In genomic region chr11:46666982-46667590, GRCh38 we compare ENCODE assay signal across 13 cellular contexts. TPM values are rescaled to one million over a fixed set of nuclear protein-coding genes. Genes with fewer than 3 reads are reported as not detected.
DNase-seq lines count a peak whose midpoint lies in the region; ATAC-seq and TF ChIP-seq lines count a peak whose summit lies in the region.
"Had no signal": no experiment of that assay in that cellular context is flagged by ENCODE, and none has a peak within 500 bp of the region (broad histone marks: within the 10 kb centered on the region; RNA-seq: fewer than 3 reads in every experiment).

No MANE protein-coding gene starts in this region.

- H3K27me3 ChIP-seq in BE2C (no peaks in the 10 kb centered on the region), endodermal cell (ENCODE audit: control insufficient read depth, insufficient read depth, low read length, poor library complexity, severe bottlenecking) (no peaks in the 10 kb centered on the region)
- H3K27me3 ChIP-seq: brain microvascular endothelial cell had no signal

- no peaks in the 10 kb centered on the region for H3K9me3 Mint-ChIP-seq in stimulated activated naive CD8-positive, alpha-beta T cell treated with anti-CD3 and anti-CD28 coated beads, Interleukin-15, Interleukin-2, amounts not matched to agents 100 ng/mL and 50 ng/mL, for 24 hours
- H3K9me3 Mint-ChIP-seq in glutamatergic neuron (ENCODE audit: unreplicated experiment) (peaks cover 6% of the 10 kb centered on the region), endodermal cell (no peaks in the 10 kb centered on the region)
- H3K9me3 Mint-ChIP-seq: HFFc6 had no signal

- H3K9me3 ChIP-seq in BE2C (no peaks in the 10 kb centered on the region), endodermal cell (ENCODE audit: control insufficient read depth, low read length) (no peaks in the 10 kb centered on the region)

- 90 to 96% methylated on average over 2 of the region's 2 CpGs for WGBS in endodermal cell (ENCODE audit: insufficient coverage in 1 of 2, insufficient read length in 1 of 2), 2 experiments

- H3K27me3 Mint-ChIP-seq in stimulated activated naive CD8-positive, alpha-beta T cell treated with anti-CD3 and anti-CD28 coated beads, Interleukin-15, Interleukin-2, amounts not matched to agents 100 ng/mL and 50 ng/mL, for 24 hours: no peaks in the 10 kb centered on the region
- peaks cover 4% of the 10 kb centered on the region for H3K27me3 Mint-ChIP-seq in glutamatergic neuron (ENCODE audit: unreplicated experiment)
- no peaks in the 10 kb centered on the region for H3K27me3 Mint-ChIP-seq in endodermal cell (ENCODE audit: insufficient read depth)

- peaks cover 25% of the 10 kb centered on the region for H3K4me1 Mint-ChIP-seq in stimulated activated naive CD8-positive, alpha-beta T cell treated with anti-CD3 and anti-CD28 coated beads, Interleukin-15, Interleukin-2, amounts not matched to agents 100 ng/mL and 50 ng/mL, for 24 hours (ENCODE audit: low read depth)
- H3K4me1 Mint-ChIP-seq in glutamatergic neuron (ENCODE audit: low read depth, unreplicated experiment): peaks cover 11% of the 10 kb centered on the region
- H3K4me1 Mint-ChIP-seq in endodermal cell: peaks cover 20% of the 10 kb centered on the region

- no peak for TF ChIP-seq CTCF in glutamatergic neuron (IDR thresholded peaks at IDR 0.05; ENCODE audit: partially characterized antibody, unreplicated experiment)
- no peak for TF ChIP-seq CTCF in BE2C (IDR thresholded peaks at IDR 0.05; ENCODE audit: low read depth, low read length)
- no peak for TF ChIP-seq CTCF in endodermal cell (conservative IDR thresholded peaks at IDR 0.05)

- no peak overlapping the region for H3K27ac ChIP-seq in endodermal cell (ENCODE audit: low read depth, low read length)
- H3K27ac ChIP-seq: brain microvascular endothelial cell, epithelial cell of prostate had no signal

- peaks cover 58% of the 10 kb centered on the region for H3K36me3 Mint-ChIP-seq in stimulated activated naive CD8-positive, alpha-beta T cell treated with anti-CD3 and anti-CD28 coated beads, Interleukin-15, Interleukin-2, amounts not matched to agents 100 ng/mL and 50 ng/mL, for 24 hours (ENCODE audit: low read depth)
- peaks cover 5% of the 10 kb centered on the region for H3K36me3 Mint-ChIP-seq in glutamatergic neuron (ENCODE audit: unreplicated experiment)
- peaks cover 76% of the 10 kb centered on the region for H3K36me3 Mint-ChIP-seq in endodermal cell (ENCODE audit: low read depth)

- intact Hi-C loops in posterior vena cava (cut with DNase I): no loop called here

- no peak for DNase-seq in stimulated activated naive CD8-positive, alpha-beta T cell treated with anti-CD3 and anti-CD28 coated beads, Interleukin-15, Interleukin-2, amounts not matched to agents 100 U/mL and 50 U/mL, for 24 hours
- DNase-seq in glutamatergic neuron (no peak), posterior vena cava (ENCODE audit: low spot score) (peak; percentile 77), BE2C (no peak), endodermal cell (no peak), NCI-H2081 treated with DMSO at 0.1 percent for 48 hours (lab: John Stamatoyannopoulos, UW) (no peak)
- DNase-seq: brain microvascular endothelial cell, HFFc6, NCI-H1436, NCI-H69 had no signal

- H3K9ac ChIP-seq in endodermal cell (ENCODE audit: extremely low read depth, low read length, poor library complexity, severe bottlenecking): no peak overlapping the region

- no peak for ATAC-seq in stimulated activated naive CD8-positive, alpha-beta T cell treated with anti-CD3 and anti-CD28 coated beads, Interleukin-15, Interleukin-2, amounts not matched to agents 100 U/mL and 50 U/mL, for 24 hours
- no peak for ATAC-seq in HG03521 (IDR thresholded peaks at IDR 0.05; ENCODE audit: unreplicated experiment)

- no peak overlapping the region for H3K4me3 ChIP-seq in BE2C (ENCODE audit: low read depth, low read length)
- H3K4me3 ChIP-seq in endodermal cell (ENCODE audit: low read length): no peak overlapping the region

- no peak overlapping the region for H3K4me3 Mint-ChIP-seq in stimulated activated naive CD8-positive, alpha-beta T cell treated with anti-CD3 and anti-CD28 coated beads, Interleukin-15, Interleukin-2, amounts not matched to agents 100 ng/mL and 50 ng/mL, for 24 hours
- H3K4me3 Mint-ChIP-seq in glutamatergic neuron (ENCODE audit: unreplicated experiment) (no peak overlapping the region), endodermal cell (no peak overlapping the region)
- H3K4me3 Mint-ChIP-seq: HFFc6 had no signal

- H3K27ac Mint-ChIP-seq in stimulated activated naive CD8-positive, alpha-beta T cell treated with anti-CD3 and anti-CD28 coated beads, Interleukin-15, Interleukin-2, amounts not matched to agents 100 ng/mL and 50 ng/mL, for 24 hours: peak overlapping the region; percentile 48
- H3K27ac Mint-ChIP-seq in glutamatergic neuron (ENCODE audit: unreplicated experiment): peak overlapping the region; percentile 45
- no peak overlapping the region for H3K27ac Mint-ChIP-seq in endodermal cell
- H3K27ac Mint-ChIP-seq: HFFc6 had no signal

- no peaks in the 10 kb centered on the region for H3K36me3 ChIP-seq in BE2C
- peaks cover 77% of the 10 kb centered on the region for H3K36me3 ChIP-seq in endodermal cell (ENCODE audit: control insufficient read depth, insufficient read depth, low read length)

- H3K4me1 ChIP-seq in BE2C (no peaks in the 10 kb centered on the region), endodermal cell (ENCODE audit: control insufficient read depth, insufficient read depth, low read length) (peaks cover 13% of the 10 kb centered on the region)

RNA-seq across cellular contexts. Expression of gene ARHGAP1, which starts 33.3 kb away (rescaled TPM):
- 38.4 TPM for total RNA-seq in glutamatergic neuron (ENCODE audit: unreplicated experiment)
- 100 to 1,000 TPM; 265 to 283 TPM for total RNA-seq in posterior vena cava
- polyA plus RNA-seq in BE2C (2012; ENCODE audit: insufficient read depth, insufficient read length, low read depth): 11.3 TPM
- 10 to 100 TPM; 53.4 to 56.6 TPM for total RNA-seq in endodermal cell
- polyA plus RNA-seq in endodermal cell (2013, experiment 1 of 2): 27.0 TPM
- 28.4 TPM for polyA plus RNA-seq in endodermal cell (2013, experiment 2 of 2)

RNA-seq across cellular contexts. Expression of gene ZNF408, which starts 33.7 kb away (rescaled TPM):
- total RNA-seq in glutamatergic neuron (ENCODE audit: unreplicated experiment): 10.6 TPM
- total RNA-seq in posterior vena cava: 1 to 10 TPM; 5.4 to 5.7 TPM
- polyA plus RNA-seq in BE2C (2012; ENCODE audit: insufficient read depth, insufficient read length, low read depth): 52.9 TPM
- total RNA-seq in endodermal cell: 10 to 100 TPM; 13.2 to 18.9 TPM
- 8.9 TPM for polyA plus RNA-seq in endodermal cell (2013, experiment 1 of 2)
- 6.5 TPM for polyA plus RNA-seq in endodermal cell (2013, experiment 2 of 2)

RNA-seq across cellular contexts. Expression of gene ATG13, which starts 49.7 kb away (rescaled TPM):
- 87.7 TPM for total RNA-seq in glutamatergic neuron (ENCODE audit: unreplicated experiment)
- total RNA-seq in posterior vena cava: 10 to 100 TPM; 40.8 to 52.9 TPM
- 63.4 TPM for polyA plus RNA-seq in BE2C (2012; ENCODE audit: insufficient read depth, insufficient read length, low read depth)
- 100 to 1,000 TPM in 1 of 2 donors, 10 to 100 TPM in 1; 96.4 to 130 TPM for total RNA-seq in endodermal cell
- polyA plus RNA-seq in endodermal cell (2013, experiment 1 of 2): 98.1 TPM
- 88.1 TPM for polyA plus RNA-seq in endodermal cell (2013, experiment 2 of 2)

RNA-seq across cellular contexts. Expression of gene HARBI1, which starts 50.1 kb away (rescaled TPM):
- total RNA-seq in glutamatergic neuron (ENCODE audit: unreplicated experiment) (11.1 TPM), posterior vena cava (1 to 10 TPM; 3.5 to 3.9 TPM), endodermal cell (1 to 10 TPM; 7.5 to 8.4 TPM)
- 2.1 TPM for polyA plus RNA-seq in BE2C (2012; ENCODE audit: insufficient read depth, insufficient read length, low read depth)
- 5.8 TPM for polyA plus RNA-seq in endodermal cell (2013, experiment 1 of 2)
- 4.7 TPM for polyA plus RNA-seq in endodermal cell (2013, experiment 2 of 2)

RNA-seq across cellular contexts. Expression of gene F2, which starts 51.9 kb away (rescaled TPM):
- total RNA-seq in glutamatergic neuron (ENCODE audit: unreplicated experiment) (0.29 TPM), posterior vena cava (not detected), endodermal cell (1 to 10 TPM in 1 of 2 donors, under 1 TPM in 1; 0.89 to 1.5 TPM)
- not detected for polyA plus RNA-seq in BE2C (2012; ENCODE audit: insufficient read depth, insufficient read length, low read depth)
- 0.93 TPM for polyA plus RNA-seq in endodermal cell (2013, experiment 1 of 2)
- 0.62 TPM for polyA plus RNA-seq in endodermal cell (2013, experiment 2 of 2)
- total RNA-seq: HFFc6 had no signal
